In genomic region chr2:95379616-95379925, GRCh38 we compare ENCODE assay signal across 1 cellular context.
TF ChIP-seq lines count a peak whose summit lies in the region.

No MANE protein-coding gene starts in this region.

TF ChIP-seq in IMR-90, 13 proteins besides CTCF, POLR2A, EP300 and RAD21 (continued from another document):
- no peak for TF ChIP-seq MAFK (IDR thresholded peaks at IDR 0.05; ENCODE audit: low read depth, low read length)
- no peak for TF ChIP-seq CHD1 (IDR thresholded peaks at IDR 0.05; ENCODE audit: low read depth, low read length)
- TF ChIP-seq MAZ (IDR thresholded peaks at IDR 0.05; ENCODE audit: borderline replicate concordance, low read depth, low read length) = no peak
- no peak for TF ChIP-seq USF2 (IDR thresholded peaks at IDR 0.05; ENCODE audit: low read depth, low read length)
- TF ChIP-seq RFX5 (IDR thresholded peaks at IDR 0.05; ENCODE audit: low read depth, low read length) = no peak
- TF ChIP-seq FOS (IDR thresholded peaks at IDR 0.05; ENCODE audit: low read depth, low read length) = no peak
- no peak for TF ChIP-seq BHLHE40 (IDR thresholded peaks at IDR 0.05; ENCODE audit: low read depth, low read length)
- TF ChIP-seq NFE2L2 (IDR thresholded peaks at IDR 0.05; ENCODE audit: low read depth, low read length) = no peak
- no peak for TF ChIP-seq MXI1 (IDR thresholded peaks at IDR 0.05; ENCODE audit: borderline replicate concordance, low read depth, low read length)
